In the genomic region with DNA sequence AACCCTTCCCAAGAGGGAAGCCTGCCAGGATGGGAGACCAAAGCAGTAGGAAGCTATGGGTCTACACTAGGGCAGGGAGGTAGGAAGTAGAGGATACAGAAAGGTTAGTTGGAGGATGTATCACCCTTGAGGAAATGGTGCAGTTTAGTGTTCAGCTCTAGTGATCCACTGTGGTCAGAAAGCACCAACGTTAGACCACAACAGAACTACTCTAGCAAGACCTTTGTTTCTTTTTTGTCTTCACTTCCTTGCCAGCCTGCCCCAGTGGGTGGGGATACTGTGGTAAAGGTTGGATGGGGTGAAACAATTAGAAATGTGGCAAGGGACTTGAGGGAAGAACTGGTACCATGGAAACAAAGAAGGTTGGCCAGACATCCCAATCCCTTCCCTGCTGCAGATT, we compare ENCODE assay signal across 10 cellular contexts.
DNase-seq lines count a peak whose midpoint lies in the region; ATAC-seq, FAIRE-seq and TF ChIP-seq lines count a peak whose summit lies in the region.
"Had no signal": no experiment of that assay in that cellular context is flagged by ENCODE, and none has a peak within 500 bp of the region (broad histone marks: within the 10 kb centered on the region; RNA-seq: fewer than 3 reads in every experiment).

No MANE protein-coding gene starts in this region.

- DNase-seq in activated CD4-positive, alpha-beta T cell treated with anti-CD3 and anti-CD28 coated beads, Interleukin-2, amount 10 ng/mL, durations not matched to agents 7 days and 5 days = peak; percentile 67
- DNase-seq in activated CD4-positive, alpha-beta T cell treated with anti-CD3 and anti-CD28 coated beads for 48 hours = no peak
- peak in 2 of 3 donors; percentile 44 to 47 for DNase-seq in Peyer's patch
- no peak for DNase-seq in H54 (ENCODE audit: insufficient read length, low spot score)
- DNase-seq in EL = no peak
- DNase-seq in inferior parietal cortex (ENCODE audit: extremely low spot score) = no peak
- DNase-seq: mammary epithelial cell had no signal

- no peak for FAIRE-seq in H54 (lab: Jason Lieb, UNC)
- FAIRE-seq: A549 had no signal

- no peak for TF ChIP-seq CTCF in Peyer's patch (IDR thresholded peaks at IDR 0.05)

- peak; percentile 97 for ATAC-seq in HG02973 (IDR thresholded peaks at IDR 0.05; ENCODE audit: unreplicated experiment)
- ATAC-seq: A549 had no signal

- H3K4me3 ChIP-seq in Peyer's patch = no peak overlapping the region
- H3K4me3 ChIP-seq: A549 had no signal

- CTCF ChIA-PET in activated CD4-positive, alpha-beta T cell treated with anti-CD3 and anti-CD28 coated beads, Interleukin-2, amount 10 ng/mL, durations not matched to agents 7 days and 5 days (lab: Charles Lee) = interaction anchor here (2.4 to 3.2 kb wide), 2 partner anchors 11 to 13 kb away, joined by 16 to 19 read pairs; no protein-coding TSS in a partner anchor

- no peaks in the 10 kb centered on the region for H3K36me3 Mint-ChIP-seq in activated CD4-positive, alpha-beta T cell treated with anti-CD3 and anti-CD28 coated beads, Interleukin-2, amount 10 ng/mL, durations not matched to agents 7 days and 5 days (ENCODE audit: low read depth)
- H3K36me3 Mint-ChIP-seq in stimulated activated naive CD8-positive, alpha-beta T cell treated with anti-CD3 and anti-CD28 coated beads, Interleukin-15, Interleukin-2, amounts not matched to agents 100 ng/mL and 50 ng/mL, for 24 hours (ENCODE audit: low read depth) = no peaks in the 10 kb centered on the region

- POLR2A ChIA-PET in activated CD4-positive, alpha-beta T cell treated with anti-CD3 and anti-CD28 coated beads, Interleukin-2, amount 10 ng/mL, durations not matched to agents 7 days and 5 days (lab: Charles Lee) = no interaction called here

- no peaks in the 10 kb centered on the region for H3K36me3 ChIP-seq in Peyer's patch

- no peak for TF ChIP-seq POLR2A in Peyer's patch (IDR thresholded peaks at IDR 0.05)
- no peak for TF ChIP-seq POLR2A in H54 (IDR thresholded peaks at IDR 0.05; ENCODE audit: low read depth, low read length)

- no peaks in the 10 kb centered on the region for H3K9me3 ChIP-seq in Peyer's patch
- H3K9me3 ChIP-seq: A549 had no signal

- H3K4me1 Mint-ChIP-seq in activated CD4-positive, alpha-beta T cell treated with anti-CD3 and anti-CD28 coated beads, Interleukin-2, amount 10 ng/mL, durations not matched to agents 7 days and 5 days = peaks cover 28% of the 10 kb centered on the region
- peaks cover 40% of the 10 kb centered on the region for H3K4me1 Mint-ChIP-seq in stimulated activated naive CD8-positive, alpha-beta T cell treated with anti-CD3 and anti-CD28 coated beads, Interleukin-15, Interleukin-2, amounts not matched to agents 100 ng/mL and 50 ng/mL, for 24 hours (ENCODE audit: low read depth)

- no peak overlapping the region for H3K27ac ChIP-seq in Peyer's patch
- H3K27ac ChIP-seq: A549 had no signal

- H3K4me1 ChIP-seq in Peyer's patch = no peaks in the 10 kb centered on the region
- H3K4me1 ChIP-seq: A549 had no signal

- H3K27me3 Mint-ChIP-seq in activated CD4-positive, alpha-beta T cell treated with anti-CD3 and anti-CD28 coated beads, Interleukin-2, amount 10 ng/mL, durations not matched to agents 7 days and 5 days = no peaks in the 10 kb centered on the region
- H3K27me3 Mint-ChIP-seq in stimulated activated naive CD8-positive, alpha-beta T cell treated with anti-CD3 and anti-CD28 coated beads, Interleukin-15, Interleukin-2, amounts not matched to agents 100 ng/mL and 50 ng/mL, for 24 hours = no peaks in the 10 kb centered on the region

- H3K9me3 Mint-ChIP-seq in activated CD4-positive, alpha-beta T cell treated with anti-CD3 and anti-CD28 coated beads, Interleukin-2, amount 10 ng/mL, durations not matched to agents 7 days and 5 days = peaks cover 8% of the 10 kb centered on the region
- H3K9me3 Mint-ChIP-seq in stimulated activated naive CD8-positive, alpha-beta T cell treated with anti-CD3 and anti-CD28 coated beads, Interleukin-15, Interleukin-2, amounts not matched to agents 100 ng/mL and 50 ng/mL, for 24 hours = no peaks in the 10 kb centered on the region

- H3K27ac Mint-ChIP-seq in activated CD4-positive, alpha-beta T cell treated with anti-CD3 and anti-CD28 coated beads, Interleukin-2, amount 10 ng/mL, durations not matched to agents 7 days and 5 days = peak overlapping the region; percentile 78
- peak overlapping the region; percentile 84 for H3K27ac Mint-ChIP-seq in stimulated activated naive CD8-positive, alpha-beta T cell treated with anti-CD3 and anti-CD28 coated beads, Interleukin-15, Interleukin-2, amounts not matched to agents 100 ng/mL and 50 ng/mL, for 24 hours

- H3K27me3 ChIP-seq in Peyer's patch = no peaks in the 10 kb centered on the region

- H3K4me3 Mint-ChIP-seq in activated CD4-positive, alpha-beta T cell treated with anti-CD3 and anti-CD28 coated beads, Interleukin-2, amount 10 ng/mL, durations not matched to agents 7 days and 5 days = peak overlapping the region; percentile 15
- H3K4me3 Mint-ChIP-seq in stimulated activated naive CD8-positive, alpha-beta T cell treated with anti-CD3 and anti-CD28 coated beads, Interleukin-15, Interleukin-2, amounts not matched to agents 100 ng/mL and 50 ng/mL, for 24 hours = no peak overlapping the region

Comparison
In these comparisons a context has a peak if more than half of its experiments do, and no peak if none do; other contexts are left out.
1. DNase-seq: peak in activated CD4-positive, alpha-beta T cell treated with anti-CD3 and anti-CD28 coated beads, Interleukin-2, amount 10 ng/mL, durations not matched to agents 7 days and 5 days (single experiment) and Peyer's patch (2 of 3); none in activated CD4-positive, alpha-beta T cell treated with anti-CD3 and anti-CD28 coated beads for 48 hours (single experiment), H54 (single experiment), EL (single experiment) and inferior parietal cortex (single experiment).